Comparison of ENCODE assay signal across 13 cellular contexts in genomic region chr15:55248895-55249294, GRCh38.
"Had no signal": no experiment of that assay in that cellular context is flagged by ENCODE, and none has a peak within 500 bp of the region (broad histone marks: within the 10 kb centered on the region; RNA-seq: fewer than 3 reads in every experiment).

No MANE protein-coding gene starts in this region.

- H3K27ac ChIP-seq: ascending aorta, foreskin keratinocyte, thoracic aorta had no signal

- H3K9me3 ChIP-seq: ascending aorta, thoracic aorta had no signal

- ATAC-seq: activated naive CD8-positive, alpha-beta T cell treated with anti-CD3 and anti-CD28 coated beads, Interleukin-2, amount 50 U/mL, for 24 hours; foreskin keratinocyte; left cardiac atrium had no signal

- H3K27ac Mint-ChIP-seq: activated T-helper 1 cell treated with anti-CD3 and anti-CD28 coated beads, Interleukin-12 subunit alpha, Interleukin-12 subunit beta, Interleukin-2, Interleukin-4 antibody, amounts not matched to agents 30 ng/mL and 10 ng/mL and 1 ng/mL, durations not matched to agents 14 hours and 24 hours and 36 hours; nephron progenitor cell had no signal

- H3K27me3 ChIP-seq: ascending aorta, foreskin keratinocyte had no signal

- H3K4me3 Mint-ChIP-seq: activated naive CD8-positive, alpha-beta T cell treated with anti-CD3 and anti-CD28 coated beads, Interleukin-2, amount 50 U/mL, for 24 hours; activated T-helper 1 cell treated with anti-CD3 and anti-CD28 coated beads, Interleukin-12 subunit alpha, Interleukin-12 subunit beta, Interleukin-2, Interleukin-4 antibody, amounts not matched to agents 30 ng/mL and 10 ng/mL and 1 ng/mL, durations not matched to agents 14 hours and 24 hours and 36 hours; nephron progenitor cell; stimulated activated naive CD8-positive, alpha-beta T cell treated with anti-CD3 and anti-CD28 coated beads, Interleukin-15, Interleukin-2, amounts not matched to agents 100 ng/mL and 50 ng/mL, for 24 hours had no signal

- H3K4me1 ChIP-seq: ascending aorta had no signal

- H3K4me3 ChIP-seq: ascending aorta, thoracic aorta had no signal

- H3K9me3 Mint-ChIP-seq: activated naive CD8-positive, alpha-beta T cell treated with anti-CD3 and anti-CD28 coated beads, Interleukin-2, amount 50 U/mL, for 24 hours; activated T-helper 1 cell treated with anti-CD3 and anti-CD28 coated beads, Interleukin-12 subunit alpha, Interleukin-12 subunit beta, Interleukin-2, Interleukin-4 antibody, amounts not matched to agents 30 ng/mL and 10 ng/mL and 1 ng/mL, durations not matched to agents 14 hours and 24 hours and 36 hours; immature natural killer cell; nephron progenitor cell; stimulated activated naive CD8-positive, alpha-beta T cell treated with anti-CD3 and anti-CD28 coated beads, Interleukin-15, Interleukin-2, amounts not matched to agents 100 ng/mL and 50 ng/mL, for 24 hours had no signal

- DNase-seq: activated CD4-positive, alpha-beta T cell treated with anti-CD3 and anti-CD28 coated beads, Interleukin-2, amount 50 U/mL, for 48 hours; activated naive CD4-positive, alpha-beta T cell treated with Interleukin-2 at 50 U/mL for 16 hours; activated naive CD8-positive, alpha-beta T cell treated with anti-CD3 and anti-CD28 coated beads, Interleukin-2, amount 50 U/mL, for 24 hours; foreskin keratinocyte; immature natural killer cell; left cardiac atrium; nephron progenitor cell; stimulated activated CD4-positive, alpha-beta T cell treated with anti-CD3 and anti-CD28 coated beads, Interleukin-2, amount 100 ng/mL, for 48 hours; T-helper 2 cell had no signal

- H3K36me3 ChIP-seq: ascending aorta, thoracic aorta had no signal

- H3K27me3 Mint-ChIP-seq: activated naive CD8-positive, alpha-beta T cell treated with anti-CD3 and anti-CD28 coated beads, Interleukin-2, amount 50 U/mL, for 24 hours; stimulated activated naive CD8-positive, alpha-beta T cell treated with anti-CD3 and anti-CD28 coated beads, Interleukin-15, Interleukin-2, amounts not matched to agents 100 ng/mL and 50 ng/mL, for 24 hours had no signal
